In genomic region chr5:128850049-128850448, GRCh38 we compare ENCODE assay signal across 33 cellular contexts.
"Had no signal": no experiment of that assay in that cellular context is flagged by ENCODE, and none has a peak within 500 bp of the region (broad histone marks: within the 10 kb centered on the region; RNA-seq: fewer than 3 reads in every experiment).

No MANE protein-coding gene starts in this region.

- ATAC-seq: activated CD8-positive, alpha-beta T cell treated with anti-CD3 and anti-CD28 coated beads for 36 hours; activated naive CD4-positive, alpha-beta T cell treated with anti-CD3 and anti-CD28 coated beads, Interleukin-2, amount 50 U/mL, for 72 hours; activated T-cell treated with anti-CD3 and anti-CD28 coated beads, Interleukin-2, amount 50 U/mL, for 4 hours; activated T-cell treated with anti-CD3 and anti-CD28 coated beads, Interleukin-2, amount 50 U/mL, for 72 hours; activated T-helper 17 cell treated with anti-CD3 and anti-CD28 coated beads, Interleukin-2, amount 50 U/mL, for 72 hours; body of pancreas had no signal

- DNase-seq: activated B cell treated with CpG ODN at 0.5 μM for 24 hours; activated CD4-positive, alpha-beta memory T cell treated with anti-CD3 and anti-CD28 coated beads for 36 hours; activated CD4-positive, alpha-beta T cell treated with anti-CD3 and anti-CD28 coated beads for 4 hours; activated CD4-positive, alpha-beta T cell treated with anti-CD3 and anti-CD28 coated beads, Interleukin-2, amount 10 ng/mL, durations not matched to agents 24 days and 14 days; activated CD4-positive, alpha-beta T cell treated with anti-CD3 and anti-CD28 coated beads, Interleukin-2, amount 50 U/mL, for 1 hour; activated CD4-positive, alpha-beta T cell treated with anti-CD3 and anti-CD28 coated beads, Interleukin-2, amount 50 U/mL, for 4 hours; activated CD4-positive, CD25-positive, alpha-beta regulatory T cell treated with anti-CD3 and anti-CD28 coated beads, Interleukin-2, amount 50 U/mL, for 72 hours; activated CD8-positive, alpha-beta memory T cell treated with anti-CD3 and anti-CD28 coated beads, Interleukin-2, amount 50 U/mL, for 4 hours; activated CD8-positive, alpha-beta T cell treated with anti-CD3 and anti-CD28 coated beads for 36 hours; activated effector memory CD4-positive, alpha-beta T cell treated with anti-CD3 and anti-CD28 coated beads, Interleukin-2, amount 50 U/mL, for 16 hours; activated gamma-delta T cell treated with Interleukin-2 at 50 U/mL for 16 hours; activated naive CD4-positive, alpha-beta T cell; activated naive CD4-positive, alpha-beta T cell treated with anti-CD3 and anti-CD28 coated beads for 36 hours; activated naive CD4-positive, alpha-beta T cell treated with anti-CD3 and anti-CD28 coated beads, Interleukin-2, amount 50 U/mL, for 16 hours; activated naive CD8-positive, alpha-beta T cell treated with anti-CD3 and anti-CD28 coated beads for 36 hours; activated T-cell treated with anti-CD3 and anti-CD28 coated beads for 4 hours; activated T-cell treated with anti-CD3 and anti-CD28 coated beads, Interleukin-2, amount 50 U/mL, for 1 hour; activated T-cell treated with anti-CD3 and anti-CD28 coated beads, Interleukin-2, amount 50 U/mL, for 4 hours; activated T-cell treated with anti-CD3 and anti-CD28 coated beads, Interleukin-2, amount 50 U/mL, for 72 hours; adrenal gland; amniotic stem cell; aorta; body of pancreas; brain microvascular endothelial cell; central memory CD4-positive, alpha-beta T cell; T-helper 2 cell; T-helper 9 cell had no signal

- H3K4me3 ChIP-seq: adrenal gland, body of pancreas, breast epithelium had no signal

- H3K27me3 ChIP-seq: adrenal gland, body of pancreas, brain microvascular endothelial cell, breast epithelium had no signal

- FAIRE-seq: astrocyte, TTC549 had no signal

- H3K9me3 ChIP-seq: body of pancreas had no signal

- H3K4me1 ChIP-seq: adrenal gland, body of pancreas, breast epithelium had no signal

- H3K27ac ChIP-seq: adrenal gland, body of pancreas, brain microvascular endothelial cell, breast epithelium, VCaP had no signal

- H3K36me3 ChIP-seq: adrenal gland, brain microvascular endothelial cell, breast epithelium had no signal
